ENCODE assay signal across 8 cellular contexts in the genomic region with DNA sequence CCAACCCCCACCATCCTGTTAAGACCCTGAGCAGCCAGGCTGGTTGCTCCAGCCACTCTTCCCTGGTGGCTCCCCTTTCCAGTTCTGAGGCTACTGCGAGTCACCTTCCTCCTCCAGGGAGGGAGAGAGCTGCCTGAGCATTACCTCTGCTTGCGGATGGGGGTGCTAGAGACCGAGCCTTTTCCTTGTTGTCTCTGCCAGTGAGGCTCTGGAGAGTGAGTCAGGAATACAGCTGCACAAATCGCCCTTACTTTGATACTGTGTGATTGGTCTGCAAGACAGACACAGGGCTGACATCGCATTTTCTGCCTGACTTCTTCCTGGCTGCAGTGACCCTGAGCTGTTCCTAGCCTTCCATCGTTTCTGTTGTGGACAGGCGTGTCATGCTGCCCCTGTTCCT. TPM values are rescaled to one million over a fixed set of nuclear protein-coding genes. Genes with fewer than 3 reads are reported as not detected.
DNase-seq lines count a peak whose midpoint lies in the region; ATAC-seq and TF ChIP-seq lines count a peak whose summit lies in the region.

No MANE protein-coding gene starts in this region.

- 5% methylated on average over 7 of the region's 7 CpGs for WGBS in SK-N-SH (ENCODE audit: low lambda C conversion rate)

- peak; percentile 98 for TF ChIP-seq RAD21 in SK-N-SH (IDR thresholded peaks at IDR 0.05; ENCODE audit: low read length)

- H3K4me1 ChIP-seq in SK-N-SH (ENCODE audit: control insufficient read depth in 1 of 2, insufficient read depth in 2 of 2, low read depth in 1 of 2, low read length in 1 of 2) (peaks cover 9 to 53% of the 10 kb centered on the region in 2 experiments), foreskin keratinocyte (peaks cover 8% of the 10 kb centered on the region)

- H3K27ac ChIP-seq in SK-N-SH (ENCODE audit: low read depth in 2 of 2, low read length in 1 of 2) (peak overlapping the region; percentile 52 to 84), foreskin keratinocyte (no peak overlapping the region)

- TF ChIP-seq CTCF in SK-N-SH (IDR thresholded peaks at IDR 0.05): peak; percentile 88
- peak; percentile 96 for TF ChIP-seq CTCF in foreskin keratinocyte (conservative IDR thresholded peaks at IDR 0.05)

- H3K36me3 ChIP-seq in SK-N-SH (replicated peaks in 1 of 2; ENCODE audit: control insufficient read depth in 1 of 2, insufficient read depth in 2 of 2, low read length in 1 of 2): no peaks in the 10 kb centered on the region

- ATAC-seq in foreskin keratinocyte: peak; percentile 97

- TF ChIP-seq EP300 in SK-N-SH (IDR thresholded peaks at IDR 0.05; ENCODE audit: borderline replicate concordance in 1 of 2, low read depth in 1 of 2, low read length in 1 of 2): peak in 1 of 2 experiments; percentile 49; a peak in 1 of 4 replicates

- H4K20me1 ChIP-seq in SK-N-SH (ENCODE audit: insufficient read depth): 0 out of 2 replicates have a peak, but pooled peaks cover 3% of the 10 kb centered on the region

- no peak overlapping the region for H3K27ac Mint-ChIP-seq in activated naive CD4-positive, alpha-beta T cell treated with anti-CD3 and anti-CD28 coated beads, Interleukin-2, amount 10 ng/mL, durations not matched to agents 7 days and 5 days
- H3K27ac Mint-ChIP-seq in immature natural killer cell: peak overlapping the region in 1 of 6 donors; percentile 40

- H3K9me3 Mint-ChIP-seq in activated naive CD4-positive, alpha-beta T cell treated with anti-CD3 and anti-CD28 coated beads, Interleukin-2, amount 10 ng/mL, durations not matched to agents 7 days and 5 days: no peaks in the 10 kb centered on the region
- H3K9me3 Mint-ChIP-seq in immature natural killer cell: no peaks in the 10 kb centered on the region

- no peak overlapping the region; a peak in 1 of 4 replicates for H3K4me3 ChIP-seq in SK-N-SH (ENCODE audit: low read depth in 2 of 2, low read length in 1 of 2)

- peaks cover 3% of the 10 kb centered on the region; the same call in 1 of the 2 replicates for H3K79me2 ChIP-seq in SK-N-SH (ENCODE audit: insufficient read depth)

- no peaks in the 10 kb centered on the region for H3K27me3 ChIP-seq in SK-N-SH (ENCODE audit: insufficient read depth)
- H3K27me3 ChIP-seq in foreskin keratinocyte: no peaks in the 10 kb centered on the region

- POLR2A ChIA-PET in SK-N-SH (lab: Yijun Ruan, JAX): interaction anchor here (0.6 to 2.3 kb wide), 20 partner anchors 8 to 1148 kb away, joined by 3 to 24 read pairs (median 4); no protein-coding TSS in a partner anchor

- no peak overlapping the region for H3K9ac ChIP-seq in SK-N-SH

- H3K27me3 Mint-ChIP-seq in activated naive CD4-positive, alpha-beta T cell treated with anti-CD3 and anti-CD28 coated beads, Interleukin-2, amount 10 ng/mL, durations not matched to agents 7 days and 5 days: no peaks in the 10 kb centered on the region
- peaks cover 0 to 2% (median 0%) of the 10 kb centered on the region in 3 donors for H3K27me3 Mint-ChIP-seq in immature natural killer cell (ENCODE audit: low read depth in 3 of 3)

- 0 out of 2 replicates have a peak overlapping the region, but pooled peaks have one; percentile 46 for H3K4me2 ChIP-seq in SK-N-SH

- H3K9me2 ChIP-seq in SK-N-SH: no peaks in the 10 kb centered on the region

- CTCF ChIA-PET in SK-N-SH (lab: Yijun Ruan, JAX): interaction anchor here (0.6 to 16.1 kb wide), 57 partner anchors 8 to 1240 kb away, joined by 3 to 310 read pairs (median 4); partner anchors contain the start of gene RTL1
- CTCF ChIA-PET in activated naive CD4-positive, alpha-beta T cell treated with anti-CD3 and anti-CD28 coated beads, Interleukin-2, amount 10 ng/mL, durations not matched to agents 7 days and 5 days (lab: Charles Lee): no interaction called here

- H3K9me3 ChIP-seq in SK-N-SH: no peaks in the 10 kb centered on the region

- H3K36me3 Mint-ChIP-seq in activated naive CD4-positive, alpha-beta T cell treated with anti-CD3 and anti-CD28 coated beads, Interleukin-2, amount 10 ng/mL, durations not matched to agents 7 days and 5 days: peaks cover 1% of the 10 kb centered on the region
- peaks cover 0 to 3% (median 3%) of the 10 kb centered on the region in 3 donors for H3K36me3 Mint-ChIP-seq in immature natural killer cell

- H3K4me1 Mint-ChIP-seq in activated naive CD4-positive, alpha-beta T cell treated with anti-CD3 and anti-CD28 coated beads, Interleukin-2, amount 10 ng/mL, durations not matched to agents 7 days and 5 days: no peaks in the 10 kb centered on the region
- H3K4me1 Mint-ChIP-seq in immature natural killer cell: peaks cover 3 to 8% of the 10 kb centered on the region in 2 donors

- no peak overlapping the region for H3K4me3 Mint-ChIP-seq in activated naive CD4-positive, alpha-beta T cell treated with anti-CD3 and anti-CD28 coated beads, Interleukin-2, amount 10 ng/mL, durations not matched to agents 7 days and 5 days
- no peak overlapping the region for H3K4me3 Mint-ChIP-seq in immature natural killer cell

- no peak overlapping the region for H2AFZ ChIP-seq in SK-N-SH (ENCODE audit: low read depth)

- peaks cover under 1% of the 10 kb centered on the region for H3F3A ChIP-seq in SK-N-SH (replicated peaks; ENCODE audit: insufficient read depth)

- DNase-seq in HPDE6-E6E7 (ENCODE audit: extremely low spot score): peak; percentile 92
- peak; percentile 85 for DNase-seq in SK-N-SH
- DNase-seq in foreskin keratinocyte: peak; percentile 67 to 84
- peak; percentile 69 for DNase-seq in occipital lobe (lab: John Stamatoyannopoulos, UW)
- no peak for DNase-seq in activated naive CD4-positive, alpha-beta T cell treated with anti-CD3 and anti-CD28 coated beads, Interleukin-2, amount 10 ng/mL, durations not matched to agents 7 days and 5 days
- no peak for DNase-seq in CD1c-positive myeloid dendritic cell (ENCODE audit: extremely low spot score)
- no peak for DNase-seq in immature natural killer cell
- no peak for DNase-seq in NK-92 (lab: John Stamatoyannopoulos, UW; ENCODE audit: unreplicated experiment)

TF ChIP-seq in SK-N-SH, 30 proteins besides CTCF, POLR2A, EP300 and RAD21 (continues in another document):
- TF ChIP-seq NRF1 (IDR thresholded peaks at IDR 0.05; ENCODE audit: low read depth, low read length) (no peak), TCF12 (IDR thresholded peaks at IDR 0.05) (peak; percentile 23; the same call in 1 of the 2 replicates), REST (IDR thresholded peaks at IDR 0.05; ENCODE audit: low read depth, low read length) (no peak), CHD2 (IDR thresholded peaks at IDR 0.05; ENCODE audit: low read length, partially characterized antibody) (peak; percentile 73), FOSL2 (IDR thresholded peaks at IDR 0.05; ENCODE audit: borderline replicate concordance, low read depth) (peak; percentile 51; the same call in 1 of the 2 replicates)
- TF ChIP-seq, protein P1, sequence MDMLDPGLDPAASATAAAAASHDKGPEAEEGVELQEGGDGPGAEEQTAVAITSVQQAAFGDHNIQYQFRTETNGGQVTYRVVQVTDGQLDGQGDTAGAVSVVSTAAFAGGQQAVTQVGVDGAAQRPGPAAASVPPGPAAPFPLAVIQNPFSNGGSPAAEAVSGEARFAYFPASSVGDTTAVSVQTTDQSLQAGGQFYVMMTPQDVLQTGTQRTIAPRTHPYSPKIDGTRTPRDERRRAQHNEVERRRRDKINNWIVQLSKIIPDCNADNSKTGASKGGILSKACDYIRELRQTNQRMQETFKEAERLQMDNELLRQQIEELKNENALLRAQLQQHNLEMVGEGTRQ (IDR thresholded peaks at IDR 0.05; ENCODE audit: borderline replicate concordance, low read depth, low read length): no peak
- TF ChIP-seq, protein P2, sequence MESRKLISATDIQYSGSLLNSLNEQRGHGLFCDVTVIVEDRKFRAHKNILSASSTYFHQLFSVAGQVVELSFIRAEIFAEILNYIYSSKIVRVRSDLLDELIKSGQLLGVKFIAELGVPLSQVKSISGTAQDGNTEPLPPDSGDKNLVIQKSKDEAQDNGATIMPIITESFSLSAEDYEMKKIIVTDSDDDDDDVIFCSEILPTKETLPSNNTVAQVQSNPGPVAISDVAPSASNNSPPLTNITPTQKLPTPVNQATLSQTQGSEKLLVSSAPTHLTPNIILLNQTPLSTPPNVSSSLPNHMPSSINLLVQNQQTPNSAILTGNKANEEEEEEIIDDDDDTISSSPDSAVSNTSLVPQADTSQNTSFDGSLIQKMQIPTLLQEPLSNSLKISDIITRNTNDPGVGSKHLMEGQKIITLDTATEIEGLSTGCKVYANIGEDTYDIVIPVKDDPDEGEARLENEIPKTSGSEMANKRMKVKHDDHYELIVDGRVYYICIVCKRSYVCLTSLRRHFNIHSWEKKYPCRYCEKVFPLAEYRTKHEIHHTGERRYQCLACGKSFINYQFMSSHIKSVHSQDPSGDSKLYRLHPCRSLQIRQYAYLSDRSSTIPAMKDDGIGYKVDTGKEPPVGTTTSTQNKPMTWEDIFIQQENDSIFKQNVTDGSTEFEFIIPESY (IDR thresholded peaks at IDR 0.05; ENCODE audit: borderline replicate concordance, low read depth): no peak

RNA-seq across cellular contexts. Expression of gene WDR25, which starts 41.2 kb away (rescaled TPM):
- 26.8 and 33.3 TPM in 2 replicates for polyA plus RNA-seq in SK-N-SH (2012; rRNA removed)
- polyA plus RNA-seq in SK-N-SH (2012; cell fraction: cytosol; rRNA removed): 21.4 and 23.2 TPM in 2 replicates
- 19.3 and 21.2 TPM in 2 replicates for polyA plus RNA-seq in SK-N-SH (2012; cell fraction: nucleus; rRNA removed)
- total RNA-seq in foreskin keratinocyte: 7.0 and 7.6 TPM in 2 replicates
- polyA plus RNA-seq in foreskin keratinocyte: 6.2 and 6.4 TPM in 2 replicates
- 16.5 TPM for total RNA-seq in occipital lobe
- polyA plus RNA-seq in immature natural killer cell: 10 to 100 TPM in 2 of 3 donors, 1 to 10 TPM in 1; 8.1 to 13.8 (median 12.1) TPM

Comparison
In these comparisons a context has a peak if more than half of its experiments do, and no peak if none do; other contexts are left out.
1. DNase-seq: peak in HPDE6-E6E7 (single experiment), SK-N-SH (single experiment), foreskin keratinocyte (2 of 2) and occipital lobe (single experiment); none in activated naive CD4-positive, alpha-beta T cell treated with anti-CD3 and anti-CD28 coated beads, Interleukin-2, amount 10 ng/mL, durations not matched to agents 7 days and 5 days (single experiment), CD1c-positive myeloid dendritic cell (single experiment), immature natural killer cell (0 of 3) and NK-92 (single experiment).